9 cellular contexts compared by ENCODE assay signal in the genomic region with DNA sequence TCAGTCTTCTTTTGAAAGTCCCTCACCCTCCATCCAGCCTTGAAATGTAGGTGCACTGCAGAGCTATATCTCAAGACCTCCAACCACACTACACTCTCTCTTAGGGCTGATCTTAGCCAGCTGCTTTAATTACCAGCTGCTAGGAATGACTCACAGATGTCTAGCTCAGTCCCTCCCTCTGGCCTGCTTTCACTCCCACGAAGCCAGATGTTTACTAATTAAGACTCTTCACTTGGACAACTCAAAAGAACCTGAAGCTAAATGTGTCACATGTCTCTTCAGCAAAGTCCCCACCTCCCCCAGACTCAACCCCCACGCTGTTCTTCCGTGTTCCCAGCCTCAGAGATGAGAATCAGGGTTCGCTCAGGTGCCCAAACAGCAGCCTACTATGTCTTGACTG. TPM values are rescaled to one million over a fixed set of nuclear protein-coding genes. Genes with fewer than 3 reads are reported as not detected.
A peak's percentile ranks its signal among the peaks of the same experiment; 100 is the strongest.
DNase-seq lines count a peak whose midpoint lies in the region; ATAC-seq and TF ChIP-seq lines count a peak whose summit lies in the region.
"Had no signal": no experiment of that assay in that cellular context is flagged by ENCODE, and none has a peak within 500 bp of the region (broad histone marks: within the 10 kb centered on the region; RNA-seq: fewer than 3 reads in every experiment).

No MANE protein-coding gene starts in this region.

- no peaks in the 10 kb centered on the region; the same call in 2 of the 3 replicates for H3K9me3 Mint-ChIP-seq in GM23338
- H3K9me3 Mint-ChIP-seq in activated T-helper 17 cell treated with anti-CD3 and anti-CD28 coated beads, Interleukin-2, amount 50 U/mL, for 72 hours = no peaks in the 10 kb centered on the region

- no peak for TF ChIP-seq CTCF in AG09309 (IDR thresholded peaks at IDR 0.05; ENCODE audit: control insufficient read depth, insufficient read depth, low read depth, low read length, missing control alignments)
- TF ChIP-seq CTCF in GM23338 (conservative IDR thresholded peaks at IDR 0.05; ENCODE audit: low read depth in 2 of 2) = no peak
- no peak for TF ChIP-seq CTCF in left lung (IDR thresholded peaks at IDR 0.05)
- no peak for TF ChIP-seq CTCF in upper lobe of right lung (IDR thresholded peaks at IDR 0.05)

- H2AFZ ChIP-seq in GM23338 = no peak overlapping the region

- peaks cover 5% of the 10 kb centered on the region for H3K27me3 Mint-ChIP-seq in GM23338 (ENCODE audit: insufficient read depth, low read depth, poor library complexity)
- no peaks in the 10 kb centered on the region for H3K27me3 Mint-ChIP-seq in activated T-helper 17 cell treated with anti-CD3 and anti-CD28 coated beads, Interleukin-2, amount 50 U/mL, for 72 hours

- H4K20me1 ChIP-seq in GM23338 (replicated peaks; ENCODE audit: insufficient read depth) = peaks cover 35% of the 10 kb centered on the region

- H3K9me2 ChIP-seq in GM23338 (ENCODE audit: insufficient read depth) = no peaks in the 10 kb centered on the region

- H3K4me1 ChIP-seq in GM23338 (ENCODE audit: insufficient read depth) (peaks cover 8% of the 10 kb centered on the region), left lung (peaks cover 17 to 36% of the 10 kb centered on the region in 2 donors), upper lobe of right lung (peaks cover 27% of the 10 kb centered on the region)

- intact Hi-C loops in left lung (cut with DNase I) (no loop called here), upper lobe of right lung (cut with DNase I) (no loop called here)

- no peaks in the 10 kb centered on the region for H3K9me3 ChIP-seq in left lung
- H3K9me3 ChIP-seq in upper lobe of right lung = no peaks in the 10 kb centered on the region
- H3K9me3 ChIP-seq: thoracic aorta had no signal

- peak overlapping the region; percentile 19 for H3K27ac Mint-ChIP-seq in GM23338
- peak overlapping the region; percentile 61 for H3K27ac Mint-ChIP-seq in activated T-helper 17 cell treated with anti-CD3 and anti-CD28 coated beads, Interleukin-2, amount 50 U/mL, for 72 hours

- H3K27me3 ChIP-seq in GM23338 (ENCODE audit: insufficient read depth) (no peaks in the 10 kb centered on the region), left lung (no peaks in the 10 kb centered on the region), upper lobe of right lung (no peaks in the 10 kb centered on the region)

- H3K36me3 ChIP-seq in GM23338 (ENCODE audit: insufficient read depth) = peaks cover 17% of the 10 kb centered on the region
- peaks cover 0 to 36% of the 10 kb centered on the region in 2 donors for H3K36me3 ChIP-seq in left lung
- peaks cover 34% of the 10 kb centered on the region for H3K36me3 ChIP-seq in upper lobe of right lung

- H3K4me1 Mint-ChIP-seq in GM23338 = peaks cover 8% of the 10 kb centered on the region; the same call in 2 of the 3 replicates
- H3K4me1 Mint-ChIP-seq in activated T-helper 17 cell treated with anti-CD3 and anti-CD28 coated beads, Interleukin-2, amount 50 U/mL, for 72 hours = peaks cover 31% of the 10 kb centered on the region

- H3K4me3 ChIP-seq in AG09309 (ENCODE audit: control insufficient read depth, low read depth, low read length) (no peak overlapping the region), GM23338 (no peak overlapping the region), left lung (no peak overlapping the region), upper lobe of right lung (no peak overlapping the region)
- H3K4me3 ChIP-seq: thoracic aorta had no signal

- peaks cover 35% of the 10 kb centered on the region for H3K36me3 Mint-ChIP-seq in GM23338 (ENCODE audit: low read depth)
- peaks cover 62% of the 10 kb centered on the region for H3K36me3 Mint-ChIP-seq in activated T-helper 17 cell treated with anti-CD3 and anti-CD28 coated beads, Interleukin-2, amount 50 U/mL, for 72 hours (ENCODE audit: low read depth)

- no peak overlapping the region for H3K4me2 ChIP-seq in GM23338

- no peak overlapping the region for H3K4me3 Mint-ChIP-seq in GM23338
- H3K4me3 Mint-ChIP-seq in activated T-helper 17 cell treated with anti-CD3 and anti-CD28 coated beads, Interleukin-2, amount 50 U/mL, for 72 hours = peak overlapping the region; percentile 99

- H3F3A ChIP-seq in GM23338 (replicated peaks; ENCODE audit: low read depth) = no peaks in the 10 kb centered on the region

- DNase-seq in AG09309 (ENCODE audit: low read depth) (peak; percentile 27), GM23338 (ENCODE audit: low spot score) (no peak), islet precursor cell (peak; percentile 72), left lung (no peak), NCI-H526 (lab: John Stamatoyannopoulos, UW) (no peak), upper lobe of right lung (no peak)

- H3K79me2 ChIP-seq in GM23338 (replicated peaks; ENCODE audit: insufficient read depth) = peaks cover 57% of the 10 kb centered on the region

- ATAC-seq in GM23338 (no peak), left lung (no peak), HG02678 (IDR thresholded peaks at IDR 0.05; ENCODE audit: unreplicated experiment) (no peak), upper lobe of right lung (no peak)
- peak; percentile 44 for ATAC-seq in activated T-helper 17 cell treated with anti-CD3 and anti-CD28 coated beads, Interleukin-2, amount 50 U/mL, for 72 hours (replicated peaks)

- H3K27ac ChIP-seq in GM23338 (ENCODE audit: low read depth) (no peak overlapping the region), left lung (no peak overlapping the region), upper lobe of right lung (no peak overlapping the region)
- H3K27ac ChIP-seq: thoracic aorta had no signal

TF ChIP-seq in GM23338, 12 proteins besides CTCF, POLR2A, EP300 and RAD21 (continues in another document):
- no peak for TF ChIP-seq JUNB (IDR thresholded peaks at IDR 0.05; ENCODE audit: unreplicated experiment)
- TF ChIP-seq, protein P1, sequence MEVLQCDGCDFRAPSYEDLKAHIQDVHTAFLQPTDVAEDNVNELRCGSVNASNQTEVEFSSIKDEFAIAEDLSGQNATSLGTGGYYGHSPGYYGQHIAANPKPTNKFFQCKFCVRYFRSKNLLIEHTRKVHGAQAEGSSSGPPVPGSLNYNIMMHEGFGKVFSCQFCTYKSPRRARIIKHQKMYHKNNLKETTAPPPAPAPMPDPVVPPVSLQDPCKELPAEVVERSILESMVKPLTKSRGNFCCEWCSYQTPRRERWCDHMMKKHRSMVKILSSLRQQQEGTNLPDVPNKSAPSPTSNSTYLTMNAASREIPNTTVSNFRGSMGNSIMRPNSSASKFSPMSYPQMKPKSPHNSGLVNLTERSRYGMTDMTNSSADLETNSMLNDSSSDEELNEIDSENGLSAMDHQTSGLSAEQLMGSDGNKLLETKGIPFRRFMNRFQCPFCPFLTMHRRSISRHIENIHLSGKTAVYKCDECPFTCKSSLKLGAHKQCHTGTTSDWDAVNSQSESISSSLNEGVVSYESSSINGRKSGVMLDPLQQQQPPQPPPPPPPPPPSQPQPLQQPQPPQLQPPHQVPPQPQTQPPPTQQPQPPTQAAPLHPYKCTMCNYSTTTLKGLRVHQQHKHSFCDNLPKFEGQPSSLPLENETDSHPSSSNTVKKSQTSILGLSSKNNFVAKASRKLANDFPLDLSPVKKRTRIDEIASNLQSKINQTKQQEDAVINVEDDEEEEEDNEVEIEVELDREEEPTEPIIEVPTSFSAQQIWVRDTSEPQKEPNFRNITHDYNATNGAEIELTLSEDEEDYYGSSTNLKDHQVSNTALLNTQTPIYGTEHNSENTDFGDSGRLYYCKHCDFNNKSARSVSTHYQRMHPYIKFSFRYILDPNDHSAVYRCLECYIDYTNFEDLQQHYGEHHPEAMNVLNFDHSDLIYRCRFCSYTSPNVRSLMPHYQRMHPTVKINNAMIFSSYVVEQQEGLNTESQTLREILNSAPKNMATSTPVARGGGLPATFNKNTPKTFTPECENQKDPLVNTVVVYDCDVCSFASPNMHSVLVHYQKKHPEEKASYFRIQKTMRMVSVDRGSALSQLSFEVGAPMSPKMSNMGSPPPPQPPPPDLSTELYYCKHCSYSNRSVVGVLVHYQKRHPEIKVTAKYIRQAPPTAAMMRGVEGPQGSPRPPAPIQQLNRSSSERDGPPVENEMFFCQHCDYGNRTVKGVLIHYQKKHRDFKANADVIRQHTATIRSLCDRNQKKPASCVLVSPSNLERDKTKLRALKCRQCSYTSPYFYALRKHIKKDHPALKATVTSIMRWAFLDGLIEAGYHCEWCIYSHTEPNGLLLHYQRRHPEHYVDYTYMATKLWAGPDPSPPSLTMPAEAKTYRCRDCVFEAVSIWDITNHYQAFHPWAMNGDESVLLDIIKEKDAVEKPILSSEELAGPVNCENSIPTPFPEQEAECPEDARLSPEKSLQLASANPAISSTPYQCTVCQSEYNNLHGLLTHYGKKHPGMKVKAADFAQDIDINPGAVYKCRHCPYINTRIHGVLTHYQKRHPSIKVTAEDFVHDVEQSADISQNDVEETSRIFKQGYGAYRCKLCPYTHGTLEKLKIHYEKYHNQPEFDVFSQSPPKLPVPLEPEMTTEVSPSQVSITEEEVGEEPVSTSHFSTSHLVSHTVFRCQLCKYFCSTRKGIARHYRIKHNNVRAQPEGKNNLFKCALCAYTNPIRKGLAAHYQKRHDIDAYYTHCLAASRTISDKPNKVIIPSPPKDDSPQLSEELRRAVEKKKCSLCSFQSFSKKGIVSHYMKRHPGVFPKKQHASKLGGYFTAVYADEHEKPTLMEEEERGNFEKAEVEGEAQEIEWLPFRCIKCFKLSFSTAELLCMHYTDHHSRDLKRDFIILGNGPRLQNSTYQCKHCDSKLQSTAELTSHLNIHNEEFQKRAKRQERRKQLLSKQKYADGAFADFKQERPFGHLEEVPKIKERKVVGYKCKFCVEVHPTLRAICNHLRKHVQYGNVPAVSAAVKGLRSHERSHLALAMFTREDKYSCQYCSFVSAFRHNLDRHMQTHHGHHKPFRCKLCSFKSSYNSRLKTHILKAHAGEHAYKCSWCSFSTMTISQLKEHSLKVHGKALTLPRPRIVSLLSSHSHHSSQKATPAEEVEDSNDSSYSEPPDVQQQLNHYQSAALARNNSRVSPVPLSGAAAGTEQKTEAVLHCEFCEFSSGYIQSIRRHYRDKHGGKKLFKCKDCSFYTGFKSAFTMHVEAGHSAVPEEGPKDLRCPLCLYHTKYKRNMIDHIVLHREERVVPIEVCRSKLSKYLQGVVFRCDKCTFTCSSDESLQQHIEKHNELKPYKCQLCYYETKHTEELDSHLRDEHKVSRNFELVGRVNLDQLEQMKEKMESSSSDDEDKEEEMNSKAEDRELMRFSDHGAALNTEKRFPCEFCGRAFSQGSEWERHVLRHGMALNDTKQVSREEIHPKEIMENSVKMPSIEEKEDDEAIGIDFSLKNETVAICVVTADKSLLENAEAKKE (CRISPR knock-in tag; IDR thresholded peaks at IDR 0.05) = no peak
- no peak for TF ChIP-seq POLR2AphosphoS5 (IDR thresholded peaks at IDR 0.05; ENCODE audit: low read depth)

RNA-seq across cellular contexts. Expression of a gene that starts 2.6 kb away (rescaled TPM):
- 138 and 141 TPM in 2 replicates for total RNA-seq in GM23338 (2014; rRNA removed; shearing (Covaris generic))
- 78.5 and 90.6 TPM in 2 replicates for polyA plus RNA-seq in GM23338 (2016; fragmentation: Nextera tagmentation; extraction: Ambion mirVana)
- total RNA-seq in activated T-helper 17 cell treated with anti-CD3 and anti-CD28 coated beads, Interleukin-2, amount 50 U/mL, for 72 hours = 10 to 100 TPM; 56.1 to 60.4 TPM
- total RNA-seq in left lung (10 to 100 TPM; 61.5 to 63.4 TPM), upper lobe of right lung (55.0 TPM)

RNA-seq across cellular contexts. Expression of a gene that starts 2.8 kb away (rescaled TPM):
- total RNA-seq in GM23338 (2014; rRNA removed; shearing (Covaris generic)) = 6.6 and 11.8 TPM in 2 replicates
- 7.0 and 8.6 TPM in 2 replicates for polyA plus RNA-seq in GM23338 (2016; fragmentation: Nextera tagmentation; extraction: Ambion mirVana)
- total RNA-seq in activated T-helper 17 cell treated with anti-CD3 and anti-CD28 coated beads, Interleukin-2, amount 50 U/mL, for 72 hours = 10 to 100 TPM; 12.9 to 14.3 TPM
- total RNA-seq in left lung (10 to 100 TPM; 23.4 to 29.2 TPM), upper lobe of right lung (23.8 TPM)

Comparison
In these comparisons a context has a peak if more than half of its experiments do, and no peak if none do; other contexts are left out.
1. DNase-seq: peak in AG09309 (single experiment) and islet precursor cell (single experiment); none in GM23338 (single experiment), left lung (0 of 2), NCI-H526 (0 of 2) and upper lobe of right lung (single experiment).